Comparison of ENCODE assay signal across 18 cellular contexts in genomic region chr11:131618203-131618602, GRCh38.
"Had no signal": no experiment of that assay in that cellular context is flagged by ENCODE, and none has a peak within 500 bp of the region (broad histone marks: within the 10 kb centered on the region; RNA-seq: fewer than 3 reads in every experiment).

No MANE protein-coding gene starts in this region.

- ATAC-seq: activated naive CD4-positive, alpha-beta T cell treated with anti-CD3 and anti-CD28 coated beads, Interleukin-2, amount 50 U/mL, for 72 hours; left cardiac atrium; naive thymus-derived CD8-positive, alpha-beta T cell had no signal

- H3K4me3 ChIP-seq: colonic mucosa, tibial nerve, uterus had no signal

- DNase-seq: activated CD4-positive, alpha-beta T cell treated with anti-CD3 and anti-CD28 coated beads, Interleukin-2, amount 50 U/mL, for 48 hours; activated gamma-delta T cell treated with Interleukin-2 at 50 U/mL for 16 hours; activated T-cell treated with anti-CD3 and anti-CD28 coated beads for 4 hours; colonic mucosa; erythroblast; foreskin melanocyte; glutamatergic neuron; hippocampal formation; left cardiac atrium; mesenchymal stem cell; naive thymus-derived CD8-positive, alpha-beta T cell; stimulated activated CD4-positive, alpha-beta T cell treated with anti-CD3 and anti-CD28 coated beads, Interleukin-12 subunit alpha, Interleukin-12 subunit beta, amount 100 ng/mL, for 4 hours; stimulated activated CD4-positive, alpha-beta T cell treated with anti-CD3 and anti-CD28 coated beads, Interleukin-1b, Interleukin-23, amount 100 ng/mL, for 48 hours; stimulated activated CD8-positive, alpha-beta memory T cell treated with anti-CD3 and anti-CD28 coated beads, Interleukin-4, amount 100 ng/mL, for 48 hours; stimulated activated naive CD4-positive, alpha-beta T cell; uterus had no signal
